ENCODE assay signal across 11 cellular contexts in the genomic region with DNA sequence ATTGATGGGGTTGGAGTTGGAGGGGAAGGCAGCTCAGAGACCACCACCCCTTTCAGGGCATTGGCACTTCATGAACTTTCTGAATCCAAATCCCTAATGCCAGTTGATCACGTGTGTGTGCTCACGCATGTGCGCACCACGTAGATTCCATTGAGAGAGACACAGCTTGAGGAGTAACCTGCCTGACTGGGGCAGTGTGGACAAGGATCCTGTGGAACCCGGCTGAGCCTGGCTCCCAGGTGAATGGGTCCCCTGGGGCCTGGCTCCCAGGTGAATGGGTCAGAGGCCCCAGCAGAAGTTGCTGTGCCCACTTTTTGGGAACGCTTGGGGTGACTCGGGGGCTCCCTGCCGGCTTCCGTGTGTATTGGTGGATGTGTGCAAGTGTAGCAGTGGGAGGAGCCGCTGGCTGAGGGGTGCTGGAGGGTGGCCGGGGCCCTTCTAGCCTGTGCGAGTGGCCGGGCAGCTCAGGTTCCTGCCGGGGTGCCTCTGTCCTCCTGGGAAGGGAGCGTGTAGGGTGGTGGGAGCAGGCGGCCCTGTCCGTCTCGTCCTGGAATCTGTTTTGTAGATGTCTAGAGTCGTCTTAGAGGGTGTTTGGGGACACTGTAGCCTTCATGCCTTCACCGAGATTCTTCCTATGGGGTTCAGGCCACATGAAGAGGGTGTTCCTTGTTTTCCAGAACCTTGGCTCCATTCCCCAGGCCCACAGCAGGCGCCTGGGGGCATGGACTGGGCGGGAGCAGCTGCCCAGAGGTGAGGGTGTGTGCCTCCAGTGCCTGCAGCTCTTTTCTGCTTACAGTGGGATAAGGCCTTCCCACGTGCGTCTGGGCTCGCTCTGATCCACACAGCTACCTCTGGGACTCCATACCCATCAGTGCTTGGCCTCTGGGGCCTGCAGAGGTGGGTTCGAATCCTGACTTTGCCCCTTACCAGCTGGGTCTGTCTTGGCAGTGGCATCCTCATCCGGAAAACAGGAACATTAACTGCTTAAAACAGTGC. TPM values are rescaled to one million over a fixed set of nuclear protein-coding genes. Genes with fewer than 3 reads are reported as not detected.
DNase-seq lines count a peak whose midpoint lies in the region; ATAC-seq, FAIRE-seq and TF ChIP-seq lines count a peak whose summit lies in the region.
"Had no signal": no experiment of that assay in that cellular context is flagged by ENCODE, and none has a peak within 500 bp of the region (broad histone marks: within the 10 kb centered on the region; RNA-seq: fewer than 3 reads in every experiment).

No MANE protein-coding gene starts in this region.

- no peak for TF ChIP-seq POLR2A in upper lobe of left lung (IDR thresholded peaks at IDR 0.05)

- no peaks in the 10 kb centered on the region for H3K9me3 ChIP-seq in muscle layer of duodenum (ENCODE audit: control insufficient read depth in 1 of 2, low read length in 2 of 2)
- no peaks in the 10 kb centered on the region for H3K9me3 ChIP-seq in upper lobe of left lung
- H3K9me3 ChIP-seq: SJSA1 had no signal

- CTCF ChIA-PET in activated naive CD4-positive, alpha-beta T cell treated with anti-CD3 and anti-CD28 coated beads for 36 hours (lab: Charles Lee), result interaction anchor here (1.0 to 1.3 kb wide), 2 partner anchors 12 to 57 kb away, joined by 3 read pairs; no protein-coding TSS in a partner anchor

- peaks cover 52% of the 10 kb centered on the region for H3K36me3 Mint-ChIP-seq in activated naive CD4-positive, alpha-beta T cell treated with anti-CD3 and anti-CD28 coated beads for 36 hours (ENCODE audit: low read depth)

- 82 to 83% methylated on average over 13 to 26 of the region's 27 CpGs for WGBS in upper lobe of left lung, 2 donors

- TF ChIP-seq EP300 in upper lobe of left lung (IDR thresholded peaks at IDR 0.05), result no peak

- H3K36me3 ChIP-seq in bronchial epithelial cell (ENCODE audit: control insufficient read depth, insufficient read depth, low read length) (peaks cover 6% of the 10 kb centered on the region), muscle layer of duodenum (ENCODE audit: control insufficient read depth in 1 of 2, insufficient read depth in 2 of 2, low read length in 2 of 2) (peaks cover 0 to 6% of the 10 kb centered on the region in 2 donors), upper lobe of left lung (peaks cover 0 to 32% (median 19%) of the 10 kb centered on the region in 4 donors)

- ATAC-seq in upper lobe of left lung (ENCODE audit: low FRiP score in 2 of 2), result no peak

- intact Hi-C loops in activated naive CD4-positive, alpha-beta T cell treated with anti-CD3 and anti-CD28 coated beads for 36 hours (cut with micrococcal nuclease), result loop anchor here (5.0 to 10.0 kb wide), 5 partner anchors 303 to 1770 kb away; partner anchors contain the start of genes STX16 and ZNF831

- H3K27ac ChIP-seq in muscle layer of duodenum (ENCODE audit: low read length) (peak overlapping the region; percentile 41), upper lobe of left lung (peak overlapping the region in 3 of 4 donors; percentile 56 to 91 (median 76))

- TF ChIP-seq CTCF in bronchial epithelial cell (IDR thresholded peaks at IDR 0.05; ENCODE audit: insufficient read depth, low read length, severe bottlenecking) (no peak), upper lobe of left lung (IDR thresholded peaks at IDR 0.05) (no peak)

- H3K4me3 ChIP-seq in bronchial epithelial cell (ENCODE audit: low read depth, low read length) (no peak overlapping the region), muscle layer of duodenum (ENCODE audit: low read depth in 1 of 2, low read length in 2 of 2) (peak overlapping the region in 1 of 2 donors; percentile 64), upper lobe of left lung (no peak overlapping the region)
- H3K4me3 ChIP-seq: SJSA1 had no signal

- H3K4me3 Mint-ChIP-seq in activated naive CD4-positive, alpha-beta T cell treated with anti-CD3 and anti-CD28 coated beads for 36 hours, result peak overlapping the region; percentile 90

- H3K27ac Mint-ChIP-seq in activated naive CD4-positive, alpha-beta T cell treated with anti-CD3 and anti-CD28 coated beads for 36 hours, result peak overlapping the region; percentile 85

- peaks cover 24 to 88% of the 10 kb centered on the region in 2 donors for H3K4me1 ChIP-seq in muscle layer of duodenum (ENCODE audit: control insufficient read depth in 1 of 2, insufficient read depth in 2 of 2, low read length in 2 of 2)
- H3K4me1 ChIP-seq in upper lobe of left lung, result peaks cover 50 to 96% (median 73%) of the 10 kb centered on the region in 4 donors

- H3K27me3 ChIP-seq in bronchial epithelial cell (ENCODE audit: control insufficient read depth, insufficient read depth, low read length), result no peaks in the 10 kb centered on the region
- no peaks in the 10 kb centered on the region for H3K27me3 ChIP-seq in muscle layer of duodenum (ENCODE audit: low read depth, low read length)
- H3K27me3 ChIP-seq in upper lobe of left lung, result no peaks in the 10 kb centered on the region
- H3K27me3 ChIP-seq: SJSA1 had no signal

- H3K9me3 Mint-ChIP-seq in activated naive CD4-positive, alpha-beta T cell treated with anti-CD3 and anti-CD28 coated beads for 36 hours, result no peaks in the 10 kb centered on the region

- no peak for DNase-seq in activated naive CD4-positive, alpha-beta T cell treated with anti-CD3 and anti-CD28 coated beads for 36 hours
- no peak for DNase-seq in activated naive CD4-positive, alpha-beta T cell (lab: John Stamatoyannopoulos, UW)
- DNase-seq in bronchial epithelial cell (ENCODE audit: low read depth) (no peak), upper lobe of left lung (no peak), DMS114 treated with DMSO at 0.1 percent for 48 hours (lab: John Stamatoyannopoulos, UW; ENCODE audit: unreplicated experiment) (no peak), CD1c-positive myeloid dendritic cell (ENCODE audit: extremely low spot score) (no peak)
- no peak for DNase-seq in stimulated activated naive CD4-positive, alpha-beta T cell treated with Interleukin-2 at 50 U/mL for 16 hours (lab: John Stamatoyannopoulos, UW)
- DNase-seq: MV-4-11; stimulated activated CD8-positive, alpha-beta memory T cell treated with anti-CD3 and anti-CD28 coated beads, Interleukin-4, amount 100 ng/mL, for 48 hours had no signal

- peak; percentile 62 for FAIRE-seq in bronchial epithelial cell (lab: Jason Lieb, UNC)

- no peaks in the 10 kb centered on the region for H3K27me3 Mint-ChIP-seq in activated naive CD4-positive, alpha-beta T cell treated with anti-CD3 and anti-CD28 coated beads for 36 hours (ENCODE audit: low read depth)

- H3K4me1 Mint-ChIP-seq in activated naive CD4-positive, alpha-beta T cell treated with anti-CD3 and anti-CD28 coated beads for 36 hours (ENCODE audit: low read depth), result peaks cover 72% of the 10 kb centered on the region

RNA-seq across cellular contexts. Expression of gene RBM38, which starts 3.2 kb away (rescaled TPM):
- total RNA-seq in activated naive CD4-positive, alpha-beta T cell treated with anti-CD3 and anti-CD28 coated beads for 36 hours, result 10 to 100 TPM; 60.3 to 63.1 TPM
- total RNA-seq in bronchial epithelial cell (6.8 and 7.6 TPM in 2 replicates), upper lobe of left lung (10 to 100 TPM; 14.7 to 27.5 (median 22.3) TPM)

RNA-seq across cellular contexts. Expression of gene RAE1, which starts 43.3 kb away (rescaled TPM):
- 10 to 100 TPM; 45.6 to 46.5 TPM for total RNA-seq in activated naive CD4-positive, alpha-beta T cell treated with anti-CD3 and anti-CD28 coated beads for 36 hours
- total RNA-seq in bronchial epithelial cell (21.6 and 25.1 TPM in 2 replicates), upper lobe of left lung (10 to 100 TPM; 10.1 to 31.0 (median 17.9) TPM)
